ENCODE assay signal across 24 cellular contexts in the genomic region with DNA sequence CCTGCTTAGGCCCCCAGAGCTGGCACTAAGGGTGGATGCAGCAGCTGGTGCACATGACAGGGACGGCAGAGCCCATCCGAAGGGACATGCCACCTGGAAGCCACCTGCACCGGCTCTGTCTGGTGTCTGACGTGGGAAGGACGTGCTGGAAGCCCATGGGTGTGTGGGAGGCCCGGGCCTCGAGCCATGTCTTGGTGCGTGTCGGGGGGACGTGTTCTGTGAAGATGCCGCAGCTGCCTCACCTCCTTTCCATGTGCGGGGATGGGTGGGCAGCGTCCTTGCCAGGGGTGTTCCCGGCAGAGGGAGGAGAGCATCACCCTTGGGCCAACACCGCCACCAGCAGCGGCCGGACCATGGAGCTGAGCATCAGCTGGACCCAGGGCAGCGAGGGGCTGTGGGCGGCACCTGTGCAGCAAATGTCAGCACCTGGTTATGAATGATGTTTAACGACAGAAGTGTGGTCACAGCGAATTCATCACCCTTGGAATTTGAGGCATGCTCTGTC. TPM values are rescaled to one million over a fixed set of nuclear protein-coding genes. Genes with fewer than 3 reads are reported as not detected.
DNase-seq lines count a peak whose midpoint lies in the region; ATAC-seq, FAIRE-seq and TF ChIP-seq lines count a peak whose summit lies in the region.
"Had no signal": no experiment of that assay in that cellular context is flagged by ENCODE, and none has a peak within 500 bp of the region (broad histone marks: within the 10 kb centered on the region; RNA-seq: fewer than 3 reads in every experiment).

No MANE protein-coding gene starts in this region.

- no peak overlapping the region for H2AFZ ChIP-seq in HepG2 (ENCODE audit: low read length)
- H2AFZ ChIP-seq: PC-9 had no signal

- no peak overlapping the region for H3K9ac ChIP-seq in liver (ENCODE audit: low read depth in 1 of 2, low read length in 2 of 2)
- H3K9ac ChIP-seq in HepG2 (ENCODE audit: insufficient read depth, low read depth, low read length), result no peak overlapping the region
- no peak overlapping the region for H3K9ac ChIP-seq in rectal smooth muscle tissue (ENCODE audit: low read length)

- no peaks in the 10 kb centered on the region for H4K20me1 ChIP-seq in HepG2 (ENCODE audit: insufficient read depth, low read length)

- H3K27ac ChIP-seq in liver (ENCODE audit: low read depth in 1 of 2, low read length in 2 of 2) (peak overlapping the region; percentile 14 to 31), HepG2 (ENCODE audit: extremely low read length, insufficient read depth, low read length) (no peak overlapping the region), right cardiac atrium (ENCODE audit: low read length) (peak overlapping the region; percentile 55), rectal smooth muscle tissue (ENCODE audit: low read depth, low read length) (peak overlapping the region; percentile 93)
- H3K27ac ChIP-seq: foreskin keratinocyte, PC-9, vagina had no signal

- no TSS peak for BruUV-seq in HepG2 (replicated peaks; lab: Mats Ljungman, UMichigan)

- H3K9me3 ChIP-seq in liver (ENCODE audit: control insufficient read depth in 4 of 4, low read length in 3 of 4) (no peaks in the 10 kb centered on the region), HepG2 (ENCODE audit: low read length) (no peaks in the 10 kb centered on the region), right cardiac atrium (ENCODE audit: control insufficient read depth, low read length) (no peaks in the 10 kb centered on the region)
- H3K9me3 ChIP-seq: adrenal gland, vagina had no signal

- ATAC-seq in HepG2 (no peak), right cardiac atrium (no peak)
- ATAC-seq in activated CD8-positive, alpha-beta memory T cell treated with anti-CD3 and anti-CD28 coated beads, Interleukin-2, amount 10 ng/mL, durations not matched to agents 7 days and 5 days, result no peak
- ATAC-seq: foreskin keratinocyte had no signal

- TF ChIP-seq EP300 in HepG2 (IDR thresholded peaks at IDR 0.05; ENCODE audit: low read depth in 2 of 2, low read length in 2 of 2) (no peak), HepG2 (CRISPR knock-in tag; IDR thresholded peaks at IDR 0.05; ENCODE audit: borderline replicate concordance) (no peak)

- H3K79me2 ChIP-seq in HepG2 (ENCODE audit: insufficient read depth, low read length), result no peaks in the 10 kb centered on the region

- H3K27me3 Mint-ChIP-seq in activated CD8-positive, alpha-beta memory T cell treated with anti-CD3 and anti-CD28 coated beads, Interleukin-2, amount 10 ng/mL, durations not matched to agents 7 days and 5 days, result peaks cover 6% of the 10 kb centered on the region

- CTCF ChIA-PET in HepG2 (lab: Yijun Ruan, JAX; ENCODE audit: low intra/inter-chr PET ratio, low total read pairs), result no interaction called here
- CTCF ChIA-PET in activated CD8-positive, alpha-beta memory T cell treated with anti-CD3 and anti-CD28 coated beads, Interleukin-2, amount 10 ng/mL, durations not matched to agents 7 days and 5 days (lab: Charles Lee), result no interaction called here

- H3K36me3 ChIP-seq in liver (ENCODE audit: control insufficient read depth in 4 of 4, insufficient read depth in 3 of 4, low read depth in 1 of 4, low read length in 3 of 4) (no peaks in the 10 kb centered on the region), HepG2 (replicated peaks in 1 of 2; ENCODE audit: control insufficient read depth in 1 of 2, insufficient read depth in 2 of 2, low read length in 2 of 2) (no peaks in the 10 kb centered on the region), rectal smooth muscle tissue (ENCODE audit: control insufficient read depth, insufficient read depth, low read length) (no peaks in the 10 kb centered on the region)
- H3K36me3 ChIP-seq: adrenal gland, vagina had no signal

- H3K4me2 ChIP-seq in HepG2 (ENCODE audit: low read depth, low read length), result no peak overlapping the region
- H3K4me2 ChIP-seq: PC-9, smooth muscle cell had no signal

- FAIRE-seq in HepG2 (lab: Jason Lieb, UNC), result no peak
- FAIRE-seq: endometrium, GM12892, H1, TTC549 had no signal

- 93% methylated on average over 21 of the region's 21 CpGs for WGBS in liver
- WGBS in HepG2 (ENCODE audit: low lambda C conversion rate), result 96% methylated on average over 15 of the region's 21 CpGs
- 89% methylated on average over 21 of the region's 21 CpGs for WGBS in right cardiac atrium

- no peaks in the 10 kb centered on the region for H3K36me3 Mint-ChIP-seq in activated CD8-positive, alpha-beta memory T cell treated with anti-CD3 and anti-CD28 coated beads, Interleukin-2, amount 10 ng/mL, durations not matched to agents 7 days and 5 days
- H3K36me3 Mint-ChIP-seq: mesothelial cell of epicardium had no signal

- H3K4me3 ChIP-seq in liver (ENCODE audit: low read depth in 1 of 3, low read length in 3 of 3) (no peak overlapping the region), HepG2 (replicated peaks in 1 of 3; ENCODE audit: insufficient read depth in 1 of 3, low read depth in 2 of 3, low read length in 3 of 3) (no peak overlapping the region), right cardiac atrium (ENCODE audit: low read length) (no peak overlapping the region), rectal smooth muscle tissue (ENCODE audit: low read length) (no peak overlapping the region), foreskin fibroblast (ENCODE audit: low read depth in 1 of 2, low read length in 2 of 2) (no peak overlapping the region)
- H3K4me3 ChIP-seq: adrenal gland, PC-9, smooth muscle cell, vagina had no signal

- POLR2A ChIA-PET in HepG2 (lab: Yijun Ruan, JAX), result no interaction called here

- peaks cover 6% of the 10 kb centered on the region for H3K4me1 Mint-ChIP-seq in activated CD8-positive, alpha-beta memory T cell treated with anti-CD3 and anti-CD28 coated beads, Interleukin-2, amount 10 ng/mL, durations not matched to agents 7 days and 5 days

- intact Hi-C loops in HepG2 (cut with micrococcal nuclease; ENCODE audit: unreplicated experiment), result no loop called here
- intact Hi-C loops in right cardiac atrium (cut with DNase I), result loop anchor here in 1 of 4 donors (5.0 kb wide), 1 partner anchor 59 kb away; no protein-coding TSS in a partner anchor

- H3K4me3 Mint-ChIP-seq in activated CD8-positive, alpha-beta memory T cell treated with anti-CD3 and anti-CD28 coated beads, Interleukin-2, amount 10 ng/mL, durations not matched to agents 7 days and 5 days, result no peak overlapping the region
- H3K4me3 Mint-ChIP-seq: mesothelial cell of epicardium had no signal

- TF ChIP-seq CTCF in liver (IDR thresholded peaks at IDR 0.05; ENCODE audit: low read depth, low read length, missing input control) (no peak), HepG2 (CRISPR knock-in tag; IDR thresholded peaks at IDR 0.05) (no peak), foreskin fibroblast (IDR thresholded peaks at IDR 0.05; ENCODE audit: low read depth, low read length) (no peak)

- DNase-seq in HepG2 (ENCODE audit: low spot score), result no peak
- DNase-seq in right cardiac atrium, result peak; percentile 19 to 65 (median 53)
- no peak for DNase-seq in activated CD8-positive, alpha-beta memory T cell treated with anti-CD3 and anti-CD28 coated beads, Interleukin-2, amount 10 ng/mL, durations not matched to agents 7 days and 5 days
- no peak for DNase-seq in AG08396 (ENCODE audit: low spot score)
- DNase-seq in foreskin fibroblast, result no peak
- no peak for DNase-seq in cerebellar nuclear complex (lab: John Stamatoyannopoulos, UW)
- DNase-seq: activated CD4-positive, alpha-beta T cell treated with anti-CD3 and anti-CD28 coated beads, Interleukin-2, amount 50 U/mL, for 1 hour; activated T-cell treated with anti-CD3 and anti-CD28 coated beads, Interleukin-2, amount 50 U/mL, for 72 hours; foreskin keratinocyte; Karpas-422; NCI-H1105 treated with DMSO at 0.1 percent for 48 hours; NCI-H2171; NCI-H82; PC-9 had no signal

- H3K4me1 ChIP-seq in liver (ENCODE audit: control insufficient read depth in 4 of 4, insufficient read depth in 4 of 4, low read length in 3 of 4) (peaks cover 5 to 35% (median 18%) of the 10 kb centered on the region in 4 donors), HepG2 (ENCODE audit: insufficient read depth, low read length) (peaks cover 43% of the 10 kb centered on the region), right cardiac atrium (ENCODE audit: control insufficient read depth, insufficient read depth, low read length) (peaks cover 13% of the 10 kb centered on the region), rectal smooth muscle tissue (ENCODE audit: control insufficient read depth, insufficient read depth, low read length) (peaks cover 31% of the 10 kb centered on the region)

- in situ Hi-C loops in HepG2 (cut with HindIII; ENCODE audit: extremely low pct_ligation_motif_present, low pct_unique_long_range_greater_than_20kb), result no loop called here

- no peak overlapping the region for H3K27ac Mint-ChIP-seq in activated CD8-positive, alpha-beta memory T cell treated with anti-CD3 and anti-CD28 coated beads, Interleukin-2, amount 10 ng/mL, durations not matched to agents 7 days and 5 days
- H3K27ac Mint-ChIP-seq: activated T-cell treated with anti-CD3 and anti-CD28 coated beads, Interleukin-2, amount 50 U/mL, for 72 hours; mesothelial cell of epicardium had no signal

- no peaks in the 10 kb centered on the region for H3K9me3 Mint-ChIP-seq in activated CD8-positive, alpha-beta memory T cell treated with anti-CD3 and anti-CD28 coated beads, Interleukin-2, amount 10 ng/mL, durations not matched to agents 7 days and 5 days (ENCODE audit: low read depth)
- H3K9me3 Mint-ChIP-seq: activated T-cell treated with anti-CD3 and anti-CD28 coated beads, Interleukin-2, amount 50 U/mL, for 72 hours; mesothelial cell of epicardium had no signal

- TF ChIP-seq RAD21 in liver (IDR thresholded peaks at IDR 0.05) (no peak), HepG2 (CRISPR knock-in tag; IDR thresholded peaks at IDR 0.05) (no peak)

- TF ChIP-seq POLR2A in HepG2 (IDR thresholded peaks at IDR 0.05; ENCODE audit: insufficient read depth in 1 of 2, low read depth in 2 of 2, low read length in 2 of 2), result no peak

- H3K27me3 ChIP-seq in liver (ENCODE audit: control insufficient read depth in 4 of 4, insufficient read depth in 4 of 4, low read length in 3 of 4), result no peaks in the 10 kb centered on the region
- H3K27me3 ChIP-seq in HepG2 (ENCODE audit: control insufficient read depth in 1 of 2, insufficient read depth in 2 of 2, low read length in 2 of 2), result no peaks in the 10 kb centered on the region
- H3K27me3 ChIP-seq in right cardiac atrium (ENCODE audit: control insufficient read depth, insufficient read depth), result no peaks in the 10 kb centered on the region
- H3K27me3 ChIP-seq in rectal smooth muscle tissue (ENCODE audit: control insufficient read depth, insufficient read depth, low read length), result peaks cover 3% of the 10 kb centered on the region
- H3K27me3 ChIP-seq: adrenal gland, vagina had no signal

RNA-seq across cellular contexts. Expression of a gene that starts 15.5 kb away (rescaled TPM):
- total RNA-seq in liver (10 to 100 TPM in 1 of 2 donors, 1 to 10 TPM in 1; 7.4 to 15.6 TPM), HepG2 (2016; rRNA removed; fragmentation: Illumina TruSeq; extraction: Trizol) (9.8 and 24.0 TPM in 2 replicates), right cardiac atrium (10 to 100 TPM; 16.0 to 20.3 (median 19.1) TPM)
- polyA plus RNA-seq in liver (1 to 10 TPM; 3.3 to 8.4 TPM), HepG2 (2011; rRNA removed) (21.7 and 22.8 TPM in 2 replicates), right cardiac atrium (14.1 TPM)
- total RNA-seq in HepG2 (2016; cell fraction: cytosol; rRNA removed; fragmentation: Illumina TruSeq; extraction: Trizol; ENCODE audit: low read depth), result 2.9 and 4.1 TPM in 2 replicates
- 8.5 and 20.1 TPM in 2 replicates for total RNA-seq in HepG2 (2016; cell fraction: insoluble cytoplasmic fraction; rRNA removed; fragmentation: Illumina TruSeq; extraction: Trizol)
- total RNA-seq in HepG2 (2016; cell fraction: membrane; rRNA removed; fragmentation: Illumina TruSeq; extraction: Trizol), result 7.7 and 7.9 TPM in 2 replicates
- 29.0 and 30.4 TPM in 2 replicates for total RNA-seq in HepG2 (2016; cell fraction: nucleus; rRNA removed; fragmentation: Illumina TruSeq; extraction: Trizol)
- polyA plus RNA-seq in HepG2 (2011; cell fraction: cytosol; rRNA removed), result 14.9 and 16.0 TPM in 2 replicates
- 67.0 and 84.3 TPM in 2 replicates for polyA plus RNA-seq in HepG2 (2011; cell fraction: nucleus; rRNA removed)
- polyA plus RNA-seq in HepG2 (2012), result 25.3 and 34.5 TPM in 2 replicates
- polyA plus RNA-seq in HepG2 (2016; cell fraction: cytosol; fragmentation: Illumina TruSeq; extraction: Trizol; ENCODE audit: low read depth), result 3.3 and 3.7 TPM in 2 replicates
- polyA plus RNA-seq in HepG2 (2016; cell fraction: insoluble cytoplasmic fraction; fragmentation: Illumina TruSeq; extraction: Trizol; ENCODE audit: low read depth), result 7.8 and 10.0 TPM in 2 replicates
- 6.3 and 6.9 TPM in 2 replicates for polyA plus RNA-seq in HepG2 (2016; cell fraction: membrane; fragmentation: Illumina TruSeq; extraction: Trizol; ENCODE audit: low read depth)
- 66.5 TPM in 2 replicates for polyA plus RNA-seq in HepG2 (2016; cell fraction: nucleus; fragmentation: Illumina TruSeq; extraction: Trizol; ENCODE audit: insufficient read depth, low read depth)
- 10.4 and 14.1 TPM in 2 replicates for polyA minus RNA-seq in HepG2 (2011; rRNA and poly(A)+ RNA removed; ENCODE audit: low replicate concordance)
- polyA minus RNA-seq in HepG2 (2011; cell fraction: cytosol; rRNA and poly(A)+ RNA removed), result 8.6 and 9.1 TPM in 2 replicates
- polyA minus RNA-seq in HepG2 (2011; cell fraction: nucleus; rRNA and poly(A)+ RNA removed), result 22.9 and 23.1 TPM in 2 replicates
- total RNA-seq in activated CD8-positive, alpha-beta memory T cell treated with anti-CD3 and anti-CD28 coated beads, Interleukin-2, amount 10 ng/mL, durations not matched to agents 7 days and 5 days, result 10 to 100 TPM; 16.4 to 19.5 TPM

Comparison
In these comparisons a context has a peak if more than half of its experiments do, and no peak if none do; other contexts are left out.
1. DNase-seq: peak in right cardiac atrium (3 of 3); none in HepG2 (single experiment), activated CD8-positive, alpha-beta memory T cell treated with anti-CD3 and anti-CD28 coated beads, Interleukin-2, amount 10 ng/mL, durations not matched to agents 7 days and 5 days (single experiment), AG08396 (single experiment), foreskin fibroblast (0 of 2) and cerebellar nuclear complex (0 of 2).